8 cellular contexts compared by ENCODE assay signal in genomic region chr7:129225206-129225930, GRCh38. TPM values are rescaled to one million over a fixed set of nuclear protein-coding genes. Genes with fewer than 3 reads are reported as not detected.
DNase-seq lines count a peak whose midpoint lies in the region; ATAC-seq, FAIRE-seq and TF ChIP-seq lines count a peak whose summit lies in the region.

No MANE protein-coding gene starts in this region.

- peak overlapping the region; percentile 95 for H3K4me3 Mint-ChIP-seq in activated B cell treated with CpG ODN at 0.5 μM for 24 hours

- POLR2A ChIA-PET in activated B cell treated with CpG ODN at 0.5 μM for 24 hours (lab: Charles Lee) = interaction anchor here (0.8 to 1.2 kb wide), 4 partner anchors 46 to 599 kb away, joined by 3 to 10 read pairs (median 4); partner anchors contain the start of gene TNPO3

- H3K27ac ChIP-seq in layer of hippocampus (ENCODE audit: low read depth, low read length) = peak overlapping the region; percentile 75

- no peak for FAIRE-seq in RCC 7860 (lab: Jason Lieb, UNC)

- peak; percentile 43 for ATAC-seq in GM18498 (IDR thresholded peaks at IDR 0.05; ENCODE audit: unreplicated experiment)
- ATAC-seq in HG02623 (IDR thresholded peaks at IDR 0.05; ENCODE audit: unreplicated experiment) = peak; percentile 14
- peak; percentile 42 for ATAC-seq in activated B cell treated with CpG ODN at 0.5 μM for 24 hours (ENCODE audit: low read depth)

- no peak for TF ChIP-seq CTCF in activated B cell treated with CpG ODN at 0.5 μM for 24 hours (IDR thresholded peaks at IDR 0.05)

- H3K36me3 Mint-ChIP-seq in activated B cell treated with CpG ODN at 0.5 μM for 24 hours (ENCODE audit: low read depth) = peaks cover 6% of the 10 kb centered on the region

- H3K9me3 Mint-ChIP-seq in activated B cell treated with CpG ODN at 0.5 μM for 24 hours = no peaks in the 10 kb centered on the region

- intact Hi-C loops in activated B cell treated with CpG ODN at 0.5 μM for 24 hours (cut with micrococcal nuclease) = loop anchor here (2.0 to 10.0 kb wide), 3 partner anchors 19 to 389 kb away; partner anchors contain the start of gene NRF1

- H3K27ac Mint-ChIP-seq in activated B cell treated with CpG ODN at 0.5 μM for 24 hours = peak overlapping the region; percentile 68

- no peaks in the 10 kb centered on the region for H3K27me3 ChIP-seq in layer of hippocampus (ENCODE audit: control insufficient read depth, insufficient read depth, low read length)

- H3K4me1 Mint-ChIP-seq in activated B cell treated with CpG ODN at 0.5 μM for 24 hours = peaks cover 33% of the 10 kb centered on the region

- CTCF ChIA-PET in activated B cell treated with CpG ODN at 0.5 μM for 24 hours (lab: Charles Lee) = interaction anchor here (1.0 to 10.5 kb wide), 5 partner anchors 47 to 134 kb away, joined by 3 to 169 read pairs (median 4); no protein-coding TSS in a partner anchor

- H3K27me3 Mint-ChIP-seq in activated B cell treated with CpG ODN at 0.5 μM for 24 hours = no peaks in the 10 kb centered on the region

- DNase-seq in NCI-H1092 treated with DMSO at 0.1 percent for 48 hours (lab: John Stamatoyannopoulos, UW) = peak; percentile 57
- no peak for DNase-seq in activated B cell treated with CpG ODN at 0.5 μM for 24 hours
- DNase-seq in central memory CD4-positive, alpha-beta T cell = peak; percentile 48
- DNase-seq in stimulated activated CD4-positive, alpha-beta T cell treated with anti-CD3 and anti-CD28 coated beads, Interleukin-1b, Interleukin-23, amount 100 ng/mL, for 4 hours (ENCODE audit: low read depth in 2 of 2) = peak; percentile 22 to 48
- no peak for DNase-seq in RCC 7860 (ENCODE audit: low spot score)

RNA-seq across cellular contexts. Expression of gene AHCYL2, which starts 0.5 kb away (rescaled TPM):
- 10.9 and 11.6 TPM in 2 replicates for total RNA-seq in activated B cell treated with CpG ODN at 0.5 μM for 24 hours

RNA-seq across cellular contexts. Expression of gene SMO, which starts 36.9 kb away (rescaled TPM):
- total RNA-seq in activated B cell treated with CpG ODN at 0.5 μM for 24 hours = 0.66 and 1.8 TPM in 2 replicates

Comparison
In these comparisons a context has a peak if more than half of its experiments do, and no peak if none do; other contexts are left out.
1. DNase-seq: peak in NCI-H1092 treated with DMSO at 0.1 percent for 48 hours (single experiment), central memory CD4-positive, alpha-beta T cell (single experiment) and stimulated activated CD4-positive, alpha-beta T cell treated with anti-CD3 and anti-CD28 coated beads, Interleukin-1b, Interleukin-23, amount 100 ng/mL, for 4 hours (2 of 2); none in activated B cell treated with CpG ODN at 0.5 μM for 24 hours (single experiment) and RCC 7860 (single experiment).
2. Peak in every context shown above with its lines, with median percentiles within 50 percentile points of each other: ATAC-seq.